Comparison of ENCODE assay signal across 1 cellular context in genomic region chr15:101810905-101811304, GRCh38.
TF ChIP-seq lines count a peak whose summit lies in the region.

No MANE protein-coding gene starts in this region.

TF ChIP-seq in Ishikawa, 13 proteins besides CTCF, POLR2A, EP300 and RAD21 (continued from another document):
- TF ChIP-seq CREB1 (IDR thresholded peaks at IDR 0.05; ENCODE audit: low read depth) (no peak), CEBPB (IDR thresholded peaks at IDR 0.05) (no peak), TAF1 (IDR thresholded peaks at IDR 0.05; ENCODE audit: low read depth) (no peak), FOXM1 (IDR thresholded peaks at IDR 0.05; ENCODE audit: borderline replicate concordance, low read depth) (no peak)
